In the genomic region with DNA sequence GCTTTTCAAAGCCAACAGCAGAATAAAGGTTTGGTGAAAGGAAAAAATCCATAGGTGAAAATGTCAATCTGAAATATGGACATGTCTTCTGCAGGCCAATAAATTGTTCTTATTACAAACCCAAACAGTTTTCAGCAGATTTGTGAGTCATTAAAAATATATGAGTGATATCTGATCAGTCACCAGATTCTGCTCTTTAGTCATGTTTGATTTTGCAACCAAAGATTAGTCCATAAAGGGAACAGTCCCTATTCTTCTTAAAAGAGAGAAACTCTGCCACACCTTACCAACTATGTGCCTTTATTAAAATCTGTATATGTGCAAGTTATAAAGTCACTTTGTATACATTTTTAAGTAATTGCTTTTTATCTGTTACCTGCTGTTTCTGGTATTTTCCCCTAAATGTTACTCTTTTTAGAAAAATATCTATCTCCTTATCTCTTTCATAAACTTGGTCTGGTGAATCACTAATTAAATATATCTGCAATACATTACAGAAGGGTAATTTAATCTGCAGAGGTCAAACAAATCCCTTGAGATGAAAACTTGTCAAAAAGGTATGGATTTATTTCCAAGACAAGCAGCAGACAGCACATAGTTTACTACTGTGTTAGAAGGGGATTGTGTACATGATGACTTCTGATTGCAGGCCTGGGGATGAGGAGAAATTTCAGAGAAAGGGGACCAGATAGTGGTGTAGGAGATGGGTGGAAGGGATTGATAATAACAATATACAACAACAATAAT, we compare ENCODE assay signal across 14 cellular contexts.
DNase-seq lines count a peak whose midpoint lies in the region; TF ChIP-seq lines count a peak whose summit lies in the region.
"Had no signal": no experiment of that assay in that cellular context is flagged by ENCODE, and none has a peak within 500 bp of the region (broad histone marks: within the 10 kb centered on the region; RNA-seq: fewer than 3 reads in every experiment).

No MANE protein-coding gene starts in this region.

- no peaks in the 10 kb centered on the region for H3K27me3 Mint-ChIP-seq in neural progenitor cell (ENCODE audit: insufficient read depth, low read depth)
- H3K27me3 Mint-ChIP-seq: CD4-positive, CD25-positive, alpha-beta regulatory T cell had no signal

- H3K79me2 ChIP-seq in mammary epithelial cell (ENCODE audit: insufficient read depth, low read length), result no peaks in the 10 kb centered on the region
- no peaks in the 10 kb centered on the region for H3K79me2 ChIP-seq in neural progenitor cell (ENCODE audit: low read depth)

- dilution Hi-C loops in mammary epithelial cell (cut with HindIII; ENCODE audit: low sequenced_read_pairs), result no loop called here

- H3K4me1 ChIP-seq in mammary epithelial cell (ENCODE audit: insufficient read depth, low read length) (no peaks in the 10 kb centered on the region), neural progenitor cell (no peaks in the 10 kb centered on the region)
- H3K4me1 ChIP-seq: HAP-1 had no signal

- H3K27me3 ChIP-seq in mammary epithelial cell (ENCODE audit: insufficient read depth, low read length), result no peaks in the 10 kb centered on the region
- no peaks in the 10 kb centered on the region for H3K27me3 ChIP-seq in neural progenitor cell
- H3K27me3 ChIP-seq: BLaER1 treated with 17β-estradiol and CSF1 and Interleukin-3, amounts not matched to agents 10 nM and 100 nM had no signal

- H4K20me1 ChIP-seq in mammary epithelial cell (ENCODE audit: insufficient read depth, low read length) (no peaks in the 10 kb centered on the region), neural progenitor cell (ENCODE audit: low read depth) (no peaks in the 10 kb centered on the region)
- H4K20me1 ChIP-seq: BLaER1 treated with 17β-estradiol and CSF1 and Interleukin-3, amounts not matched to agents 10 nM and 100 nM had no signal

- DNase-seq in HPDE6-E6E7 (ENCODE audit: extremely low spot score) (peak; percentile 15), RKO (ENCODE audit: low spot score) (peak; percentile 6), mammary epithelial cell (peak; percentile 0), fibroblast of mammary gland (ENCODE audit: low read depth) (peak; percentile 1), neural progenitor cell (ENCODE audit: low spot score) (no peak), NCI-H69 (lab: John Stamatoyannopoulos, UW) (no peak), NCI-H748 treated with DMSO at 0.1 percent for 48 hours (lab: John Stamatoyannopoulos, UW) (no peak)
- no peak for DNase-seq in NK-92 treated with Interleukin-12 subunit alpha and Interleukin-12 subunit beta, amount 100 ng/mL, for 24 hours (lab: John Stamatoyannopoulos, UW)
- DNase-seq: ACHN; CD4-positive, CD25-positive, alpha-beta regulatory T cell; DMS53; GF-D8 had no signal

- H2AFZ ChIP-seq in mammary epithelial cell (ENCODE audit: low read depth, low read length) (no peak overlapping the region), neural progenitor cell (replicated peaks) (no peak overlapping the region)

- H3K36me3 Mint-ChIP-seq in neural progenitor cell, result no peaks in the 10 kb centered on the region
- H3K36me3 Mint-ChIP-seq: CD4-positive, CD25-positive, alpha-beta regulatory T cell had no signal

- H3K4me3 Mint-ChIP-seq in neural progenitor cell, result no peak overlapping the region
- H3K4me3 Mint-ChIP-seq: CD4-positive, CD25-positive, alpha-beta regulatory T cell had no signal

- intact Hi-C loops in mammary epithelial cell (cut with micrococcal nuclease), result no loop called here

- no TSS peak for BruUV-seq in mammary epithelial cell (replicated peaks; lab: Mats Ljungman, UMichigan)

- no peak overlapping the region for H3K4me2 ChIP-seq in mammary epithelial cell (ENCODE audit: insufficient read depth, low read depth, low read length)
- H3K4me2 ChIP-seq in neural progenitor cell, result no peak overlapping the region

- CTCF ChIA-PET in mammary epithelial cell (lab: Charles Lee; ENCODE audit: low non-redundant PET), result no interaction called here

- no peaks in the 10 kb centered on the region for H3K36me3 ChIP-seq in mammary epithelial cell (ENCODE audit: insufficient read depth, low read length)
- H3K36me3 ChIP-seq in neural progenitor cell, result no peaks in the 10 kb centered on the region
- H3K36me3 ChIP-seq: BLaER1 treated with 17β-estradiol and CSF1 and Interleukin-3, amounts not matched to agents 10 nM and 100 nM; HAP-1 had no signal

- H3K27ac Mint-ChIP-seq in neural progenitor cell, result no peak overlapping the region
- H3K27ac Mint-ChIP-seq: CD4-positive, CD25-positive, alpha-beta regulatory T cell had no signal

- no peak overlapping the region for H3K4me3 ChIP-seq in mammary epithelial cell (replicated peaks in 1 of 3; ENCODE audit: insufficient read depth in 1 of 3, low read depth in 2 of 3, low read length in 3 of 3)
- H3K4me3 ChIP-seq in fibroblast of mammary gland (ENCODE audit: control insufficient read depth, low read depth, low read length), result no peak overlapping the region
- no peak overlapping the region for H3K4me3 ChIP-seq in neural progenitor cell
- H3K4me3 ChIP-seq: BLaER1 treated with 17β-estradiol and CSF1 and Interleukin-3, amounts not matched to agents 10 nM and 100 nM; HAP-1 had no signal

- no peak overlapping the region for H3K27ac ChIP-seq in mammary epithelial cell (ENCODE audit: insufficient read depth, low read depth, low read length)
- no peak overlapping the region for H3K27ac ChIP-seq in neural progenitor cell
- H3K27ac ChIP-seq: BLaER1 treated with 17β-estradiol and CSF1 and Interleukin-3, amounts not matched to agents 10 nM and 100 nM had no signal

- no peaks in the 10 kb centered on the region for H3F3A ChIP-seq in neural progenitor cell (ENCODE audit: low read depth)

- H3K9ac ChIP-seq in mammary epithelial cell (ENCODE audit: insufficient read depth, low read length), result no peak overlapping the region
- no peak overlapping the region for H3K9ac ChIP-seq in neural progenitor cell
- H3K9ac ChIP-seq: BLaER1 treated with 17β-estradiol and CSF1 and Interleukin-3, amounts not matched to agents 10 nM and 100 nM had no signal

- H3K9me3 ChIP-seq in mammary epithelial cell (replicated peaks; ENCODE audit: insufficient read depth, low read length) (peaks cover 4% of the 10 kb centered on the region), neural progenitor cell (ENCODE audit: low read depth) (no peaks in the 10 kb centered on the region)
- H3K9me3 ChIP-seq: BLaER1 treated with 17β-estradiol and CSF1 and Interleukin-3, amounts not matched to agents 10 nM and 100 nM; HAP-1 had no signal

- no peaks in the 10 kb centered on the region for H3K4me1 Mint-ChIP-seq in neural progenitor cell
- H3K4me1 Mint-ChIP-seq: CD4-positive, CD25-positive, alpha-beta regulatory T cell had no signal

- H3K9me3 Mint-ChIP-seq in neural progenitor cell, result no peaks in the 10 kb centered on the region

- in situ Hi-C loops in mammary epithelial cell (cut with MboI; ENCODE audit: low sequenced_read_pairs in 2 of 2), result no loop called here

- TF ChIP-seq CTCF in mammary epithelial cell (conservative IDR thresholded peaks at IDR 0.05 in 1 of 2, IDR thresholded peaks at IDR 0.05 in 1 of 2; ENCODE audit: extremely low read depth in 1 of 2, insufficient read depth in 1 of 2, low read depth in 1 of 2, low read length in 2 of 2) (no peak), fibroblast of mammary gland (conservative IDR thresholded peaks at IDR 0.05; ENCODE audit: control insufficient read depth, insufficient read depth, low read depth, low read length) (no peak), neural progenitor cell (IDR thresholded peaks at IDR 0.05) (no peak)

Comparison
In these comparisons a context has a peak if more than half of its experiments do, and no peak if none do; other contexts are left out.
1. DNase-seq: peak in HPDE6-E6E7 (single experiment), RKO (single experiment), mammary epithelial cell (single experiment) and fibroblast of mammary gland (single experiment); none in NK-92 treated with Interleukin-12 subunit alpha and Interleukin-12 subunit beta, amount 100 ng/mL, for 24 hours (single experiment), neural progenitor cell (single experiment), NCI-H69 (single experiment) and NCI-H748 treated with DMSO at 0.1 percent for 48 hours (single experiment).